Comparison of ENCODE assay signal across 23 cellular contexts in the genomic region with DNA sequence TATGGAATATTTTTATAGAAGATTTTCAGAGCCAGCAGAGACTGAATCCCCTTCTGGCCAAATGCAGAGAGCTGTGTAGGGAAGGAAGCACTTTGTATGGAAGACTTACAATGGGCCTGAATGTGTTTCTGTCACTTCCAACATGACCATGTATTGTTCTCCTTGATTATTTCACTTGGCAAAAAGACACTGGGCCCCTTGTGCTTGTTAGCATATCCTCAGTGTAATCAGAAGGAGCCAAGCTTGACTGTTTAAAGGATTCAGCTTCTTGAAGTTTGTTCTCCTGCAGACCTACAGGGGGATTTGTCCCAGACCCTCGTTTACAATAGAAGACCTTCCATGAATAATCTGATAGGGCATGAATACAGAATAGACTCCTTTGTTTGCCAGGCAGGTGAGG. TPM values are rescaled to one million over a fixed set of nuclear protein-coding genes. Genes with fewer than 3 reads are reported as not detected.
DNase-seq lines count a peak whose midpoint lies in the region; ATAC-seq and TF ChIP-seq lines count a peak whose summit lies in the region.
"Had no signal": no experiment of that assay in that cellular context is flagged by ENCODE, and none has a peak within 500 bp of the region (broad histone marks: within the 10 kb centered on the region; RNA-seq: fewer than 3 reads in every experiment).

No MANE protein-coding gene starts in this region.

- H3K4me1 ChIP-seq in HUES48 (ENCODE audit: control insufficient read depth, insufficient read depth, low read length), result peaks cover 7% of the 10 kb centered on the region; the same call in 1 of the 2 replicates
- peaks cover 9% of the 10 kb centered on the region for H3K4me1 ChIP-seq in endodermal cell (ENCODE audit: control insufficient read depth, insufficient read depth, low read length)
- H3K4me1 ChIP-seq in PC-9 (replicated peaks; ENCODE audit: insufficient read depth), result no peaks in the 10 kb centered on the region
- H3K4me1 ChIP-seq: A549 had no signal

- H4K20me1 ChIP-seq in PC-9 (ENCODE audit: insufficient read depth), result no peaks in the 10 kb centered on the region

- H2AFZ ChIP-seq in PC-9, result no peak overlapping the region

- no peaks in the 10 kb centered on the region for H3F3A ChIP-seq in PC-9 (ENCODE audit: insufficient read depth, low read depth)

- no peak for ATAC-seq in GM18519 (IDR thresholded peaks at IDR 0.05; ENCODE audit: low FRiP score, unreplicated experiment)
- ATAC-seq: A549 had no signal

- H3K27ac ChIP-seq in HUES48 (ENCODE audit: low read depth, low read length), result peak overlapping the region; percentile 52
- H3K27ac ChIP-seq in endodermal cell (ENCODE audit: low read depth, low read length), result peak overlapping the region; percentile 56
- H3K27ac ChIP-seq in PC-9, result no peak overlapping the region
- H3K27ac ChIP-seq: A549 had no signal

- peaks cover 33% of the 10 kb centered on the region for H3K36me3 Mint-ChIP-seq in endodermal cell (ENCODE audit: low read depth)
- H3K36me3 Mint-ChIP-seq: IgD-negative memory B cell had no signal

- TF ChIP-seq CTCF in endodermal cell (conservative IDR thresholded peaks at IDR 0.05) (peak; percentile 45), PC-9 (conservative IDR thresholded peaks at IDR 0.05) (no peak)

- no peak overlapping the region for H3K4me2 ChIP-seq in PC-9
- H3K4me2 ChIP-seq: A549 had no signal

- no TSS peak for BruUV-seq in PC-9 (replicated peaks; lab: Mats Ljungman, UMichigan)

- WGBS in endodermal cell (ENCODE audit: insufficient coverage in 1 of 2, insufficient read length in 1 of 2), 2 experiments, result 64% methylated on average over 1 of the region's 1 CpG

- peaks cover 18% of the 10 kb centered on the region for H3K36me3 ChIP-seq in HUES48 (ENCODE audit: control insufficient read depth, insufficient read depth, low read length)
- peaks cover 18% of the 10 kb centered on the region for H3K36me3 ChIP-seq in endodermal cell (ENCODE audit: control insufficient read depth, insufficient read depth, low read length)
- no peaks in the 10 kb centered on the region for H3K36me3 ChIP-seq in PC-9 (ENCODE audit: low read depth)

- H3K27me3 ChIP-seq in HUES48 (ENCODE audit: control insufficient read depth, insufficient read depth, low read length) (no peaks in the 10 kb centered on the region), endodermal cell (ENCODE audit: control insufficient read depth, insufficient read depth, low read length, poor library complexity, severe bottlenecking) (no peaks in the 10 kb centered on the region), PC-9 (ENCODE audit: insufficient read depth, low read depth) (no peaks in the 10 kb centered on the region)

- H3K9me3 Mint-ChIP-seq in endodermal cell, result no peaks in the 10 kb centered on the region

- CTCF ChIA-PET in PC-9 (lab: Charles Lee), result no interaction called here

- H3K4me1 Mint-ChIP-seq in endodermal cell, result peaks cover 9% of the 10 kb centered on the region

- POLR2A ChIA-PET in PC-9 (lab: Charles Lee; ENCODE audit: unreplicated experiment), result no interaction called here

- H3K27ac Mint-ChIP-seq in endodermal cell, result no peak overlapping the region
- H3K27ac Mint-ChIP-seq: IgD-negative memory B cell had no signal

- H3K9me3 ChIP-seq in HUES48 (ENCODE audit: control insufficient read depth, insufficient read depth, low read length) (no peaks in the 10 kb centered on the region), endodermal cell (ENCODE audit: control insufficient read depth, low read length) (no peaks in the 10 kb centered on the region), PC-9 (ENCODE audit: insufficient read depth, low read depth) (no peaks in the 10 kb centered on the region)
- H3K9me3 ChIP-seq: A549 had no signal

- H3K4me3 ChIP-seq in HUES48 (ENCODE audit: low read depth, low read length), result no peak overlapping the region
- no peak overlapping the region for H3K4me3 ChIP-seq in endodermal cell (ENCODE audit: low read length)
- H3K4me3 ChIP-seq in PC-9, result no peak overlapping the region
- H3K4me3 ChIP-seq: A549 had no signal

- intact Hi-C loops in PC-9 (cut with micrococcal nuclease; ENCODE audit: unreplicated experiment), result no loop called here

- no peaks in the 10 kb centered on the region for H3K9me2 ChIP-seq in PC-9 (ENCODE audit: insufficient read depth)

- DNase-seq in endodermal cell (no peak), medulla oblongata (ENCODE audit: extremely low spot score) (peak; percentile 82), putamen (ENCODE audit: low spot score) (peak; percentile 81), NCI-H446 (lab: John Stamatoyannopoulos, UW) (no peak), DMS79 (lab: John Stamatoyannopoulos, UW) (no peak), PC-9 (no peak)
- DNase-seq: DMS 273 treated with DMSO at 0.1 percent for 48 hours, GF-D8, Kasumi-1, NCI-H1105 treated with DMSO at 0.1 percent for 48 hours, NCI-H1694 treated with DMSO at 0.1 percent for 48 hours, NCI-H2107, NCI-H226, NCI-H526 treated with DMSO at 0.1 percent for 48 hours, OCI-M1, RPMI8226, SIG-M5 had no signal

- H3K27me3 Mint-ChIP-seq in endodermal cell (ENCODE audit: insufficient read depth), result no peaks in the 10 kb centered on the region
- H3K27me3 Mint-ChIP-seq: IgD-negative memory B cell had no signal

- no peak overlapping the region for H3K4me3 Mint-ChIP-seq in endodermal cell
- H3K4me3 Mint-ChIP-seq: IgD-negative memory B cell had no signal

- no peaks in the 10 kb centered on the region for H3K79me2 ChIP-seq in PC-9 (ENCODE audit: low read depth)

- H3K9ac ChIP-seq in HUES48 (ENCODE audit: low read depth, low read length), result no peak overlapping the region
- H3K9ac ChIP-seq in endodermal cell (ENCODE audit: extremely low read depth, low read length, poor library complexity, severe bottlenecking), result no peak overlapping the region

RNA-seq across cellular contexts. Expression of gene UBE2U, which starts 48.1 kb away (rescaled TPM):
- not detected for total RNA-seq in endodermal cell
- not detected for polyA plus RNA-seq in endodermal cell (2013, experiment 1 of 2)
- not detected for polyA plus RNA-seq in endodermal cell (2013, experiment 2 of 2)
- total RNA-seq in PC-9 (2021), result not detected in 2 replicates
- total RNA-seq: Daoy, HT-29 had no signal
- polyA plus RNA-seq: A549, IgD-negative memory B cell had no signal

Comparison
In these comparisons a context has a peak if more than half of its experiments do, and no peak if none do; other contexts are left out.
1. DNase-seq: peak in medulla oblongata (single experiment) and putamen (single experiment); none in endodermal cell (single experiment), NCI-H446 (0 of 2), DMS79 (single experiment) and PC-9 (0 of 2).